ENCODE assay signal across 9 cellular contexts in the genomic region with DNA sequence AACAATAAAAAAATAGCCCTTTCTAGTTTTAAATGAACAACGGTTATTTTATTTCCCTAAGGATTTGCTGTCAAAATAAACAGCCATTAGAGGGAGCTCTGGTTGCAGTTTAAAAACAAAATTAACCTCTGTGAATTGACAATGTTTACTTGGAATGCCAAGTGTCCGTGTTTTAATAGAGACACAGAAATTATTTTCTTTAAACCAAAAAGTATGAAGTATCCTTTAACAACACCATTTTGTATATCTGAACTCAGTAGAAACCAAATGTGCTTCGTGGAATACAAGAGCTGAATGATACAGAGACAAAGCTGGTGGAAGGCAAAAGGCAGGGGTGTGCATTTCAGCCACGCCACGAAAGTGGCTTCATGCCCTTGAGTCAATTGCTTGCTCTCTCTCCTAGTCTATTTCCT.
DNase-seq lines count a peak whose midpoint lies in the region; ATAC-seq and TF ChIP-seq lines count a peak whose summit lies in the region.
"Had no signal": no experiment of that assay in that cellular context is flagged by ENCODE, and none has a peak within 500 bp of the region (broad histone marks: within the 10 kb centered on the region; RNA-seq: fewer than 3 reads in every experiment).

No MANE protein-coding gene starts in this region.

- no peak overlapping the region for H3K4me2 ChIP-seq in neuronal stem cell (ENCODE audit: insufficient read depth, low read length, poor library complexity, severe bottlenecking)

- no peak overlapping the region for H4K91ac ChIP-seq in neuronal stem cell (ENCODE audit: low read depth, low read length, poor library complexity)

- no peaks in the 10 kb centered on the region for H3K9me3 ChIP-seq in neuronal stem cell (replicated peaks in 1 of 2; ENCODE audit: control insufficient read depth in 2 of 2, insufficient read depth in 1 of 2, low read depth in 1 of 2, low read length in 2 of 2)
- H3K9me3 ChIP-seq: neutrophil had no signal

- no peaks in the 10 kb centered on the region for H3K27me3 ChIP-seq in neuronal stem cell (ENCODE audit: control insufficient read depth in 3 of 3, insufficient read depth in 3 of 3, low read depth in 1 of 3, low read length in 3 of 3)
- H3K27me3 ChIP-seq: neutrophil had no signal

- no peaks in the 10 kb centered on the region for H3K36me3 Mint-ChIP-seq in chondrocyte (ENCODE audit: low read depth)
- no peaks in the 10 kb centered on the region for H3K36me3 Mint-ChIP-seq in activated CD4-positive, alpha-beta T cell treated with anti-CD3 and anti-CD28 coated beads for 36 hours (ENCODE audit: low read depth)

- no peaks in the 10 kb centered on the region for H3K36me3 ChIP-seq in neuronal stem cell (replicated peaks in 1 of 2; ENCODE audit: control insufficient read depth in 2 of 2, insufficient read depth in 2 of 2, low read length in 2 of 2)
- H3K36me3 ChIP-seq: neutrophil had no signal

- H3K4me1 Mint-ChIP-seq in chondrocyte (ENCODE audit: low read depth): no peaks in the 10 kb centered on the region
- H3K4me1 Mint-ChIP-seq in activated CD4-positive, alpha-beta T cell treated with anti-CD3 and anti-CD28 coated beads for 36 hours: peaks cover 11% of the 10 kb centered on the region

- H3K4ac ChIP-seq in neuronal stem cell (ENCODE audit: low read length): no peak overlapping the region

- no peak overlapping the region for H3K18ac ChIP-seq in neuronal stem cell (ENCODE audit: low read length)

- peak; percentile 45 for DNase-seq in GM03348 (ENCODE audit: low spot score)
- DNase-seq in NCI-H1105 treated with DMSO at 0.1 percent for 48 hours (lab: John Stamatoyannopoulos, UW): peak; percentile 13
- DNase-seq in chondrocyte (ENCODE audit: low spot score): no peak
- DNase-seq in neuronal stem cell (ENCODE audit: low spot score): peak; percentile 2
- no peak for DNase-seq in activated CD4-positive, alpha-beta T cell treated with anti-CD3 and anti-CD28 coated beads for 36 hours
- no peak for DNase-seq in posterior vena cava (ENCODE audit: low spot score)
- DNase-seq in activated T-cell treated with anti-CD3 and anti-CD28 coated beads, Interleukin-2, amount 50 U/mL, for 1 hour: no peak
- DNase-seq in KG1 (lab: John Stamatoyannopoulos, UW): no peak

- H2BK5ac ChIP-seq in neuronal stem cell (ENCODE audit: low read length): no peak overlapping the region

- H2AK5ac ChIP-seq in neuronal stem cell (ENCODE audit: low read depth, low read length): no peak overlapping the region

- H2AFZ ChIP-seq in neuronal stem cell (ENCODE audit: low read length): no peak overlapping the region

- H3K27ac ChIP-seq in neuronal stem cell (replicated peaks; ENCODE audit: low read length): no peak overlapping the region
- H3K27ac ChIP-seq: neutrophil had no signal

- no peaks in the 10 kb centered on the region for H3K4me1 ChIP-seq in neuronal stem cell (ENCODE audit: control insufficient read depth in 2 of 2, insufficient read depth in 1 of 2, low read depth in 1 of 2, low read length in 2 of 2)

- no peak overlapping the region for H3K23ac ChIP-seq in neuronal stem cell (ENCODE audit: low read depth, low read length, poor library complexity)

- H3K9me3 Mint-ChIP-seq in chondrocyte (ENCODE audit: low read depth): no peaks in the 10 kb centered on the region
- no peaks in the 10 kb centered on the region for H3K9me3 Mint-ChIP-seq in activated CD4-positive, alpha-beta T cell treated with anti-CD3 and anti-CD28 coated beads for 36 hours (ENCODE audit: low read depth)

- H3K4me3 ChIP-seq in neuronal stem cell (ENCODE audit: low read length in 2 of 2): no peak overlapping the region

- no peak overlapping the region for H3K14ac ChIP-seq in neuronal stem cell (ENCODE audit: low read length)

- H2BK12ac ChIP-seq in neuronal stem cell (ENCODE audit: low read length): no peak overlapping the region

- H3K27ac Mint-ChIP-seq in chondrocyte (ENCODE audit: unreplicated experiment): no peak overlapping the region
- no peak overlapping the region for H3K27ac Mint-ChIP-seq in activated CD4-positive, alpha-beta T cell treated with anti-CD3 and anti-CD28 coated beads for 36 hours

- H2BK15ac ChIP-seq in neuronal stem cell (ENCODE audit: low read length): no peak overlapping the region

- H2BK120ac ChIP-seq in neuronal stem cell (ENCODE audit: low read depth, low read length): no peak overlapping the region

- CTCF ChIA-PET in activated CD4-positive, alpha-beta T cell treated with anti-CD3 and anti-CD28 coated beads for 36 hours (lab: Charles Lee): interaction anchor here (1.2 kb wide), 2 partner anchors 98 to 637 kb away, joined by 3 to 5 read pairs; no protein-coding TSS in a partner anchor

- WGBS in neuronal stem cell (ENCODE audit: extremely low coverage in 2 of 2, insufficient read length in 2 of 2, insufficient replicate concordance in 1 of 2), 2 donors: no CpG with 5 or more reads among the region's 5 CpGs

- intact Hi-C loops in activated CD4-positive, alpha-beta T cell treated with anti-CD3 and anti-CD28 coated beads for 36 hours (cut with DNase I, micrococcal nuclease): loop anchor here in 1 of 2 experiments (10.0 kb wide), 1 partner anchor 633 kb away; no protein-coding TSS in a partner anchor
- intact Hi-C loops in posterior vena cava (cut with DNase I): no loop called here

- no peak overlapping the region for H3K9ac ChIP-seq in neuronal stem cell (ENCODE audit: low read depth, low read length, poor library complexity)

- ATAC-seq in activated CD4-positive, alpha-beta T cell treated with anti-CD3 and anti-CD28 coated beads for 36 hours: no peak

- peaks cover 9% of the 10 kb centered on the region for H3K27me3 Mint-ChIP-seq in chondrocyte (ENCODE audit: low read depth)
- peaks cover 9% of the 10 kb centered on the region for H3K27me3 Mint-ChIP-seq in activated CD4-positive, alpha-beta T cell treated with anti-CD3 and anti-CD28 coated beads for 36 hours

- POLR2A ChIA-PET in activated CD4-positive, alpha-beta T cell treated with anti-CD3 and anti-CD28 coated beads for 36 hours (lab: Charles Lee): no interaction called here

- H3K4me3 Mint-ChIP-seq in chondrocyte (ENCODE audit: unreplicated experiment): no peak overlapping the region
- H3K4me3 Mint-ChIP-seq in activated CD4-positive, alpha-beta T cell treated with anti-CD3 and anti-CD28 coated beads for 36 hours: no peak overlapping the region

- no peak overlapping the region for H4K8ac ChIP-seq in neuronal stem cell (ENCODE audit: low read depth, low read length)

- H3K79me1 ChIP-seq in neuronal stem cell (ENCODE audit: low read depth, low read length): no peaks in the 10 kb centered on the region

- TF ChIP-seq CTCF in chondrocyte (IDR thresholded peaks at IDR 0.05): peak; percentile 75

Comparison
In these comparisons a context has a peak if more than half of its experiments do, and no peak if none do; other contexts are left out.
1. DNase-seq: peak in GM03348 (single experiment), NCI-H1105 treated with DMSO at 0.1 percent for 48 hours (single experiment) and neuronal stem cell (single experiment); none in chondrocyte (single experiment), activated CD4-positive, alpha-beta T cell treated with anti-CD3 and anti-CD28 coated beads for 36 hours (single experiment), posterior vena cava (single experiment), activated T-cell treated with anti-CD3 and anti-CD28 coated beads, Interleukin-2, amount 50 U/mL, for 1 hour (single experiment) and KG1 (single experiment).